ENCODE assay signal across 8 cellular contexts in genomic region chr1:169924063-169924462, GRCh38.
"Had no signal": no experiment of that assay in that cellular context is flagged by ENCODE, and none has a peak within 500 bp of the region (broad histone marks: within the 10 kb centered on the region; RNA-seq: fewer than 3 reads in every experiment).

No MANE protein-coding gene starts in this region.

- ATAC-seq: GM12878 had no signal

- DNase-seq: GDM1, GF-D8 had no signal

- H3K4me3 ChIP-seq: GM12878 had no signal

- FAIRE-seq: G401.6, GM12878, GM12891, GM12892, GM18507, GM19239 had no signal
